19 cellular contexts compared by ENCODE assay signal in genomic region chr16:89007371-89008249, GRCh38. TPM values are rescaled to one million over a fixed set of nuclear protein-coding genes. Genes with fewer than 3 reads are reported as not detected.
"Had no signal": no experiment of that assay in that cellular context is flagged by ENCODE, and none has a peak within 500 bp of the region (broad histone marks: within the 10 kb centered on the region; RNA-seq: fewer than 3 reads in every experiment).

No MANE protein-coding gene starts in this region.

- ATAC-seq: activated naive CD8-positive, alpha-beta T cell treated with anti-CD3 and anti-CD28 coated beads, Interleukin-2, amount 50 U/mL, for 24 hours; gastrocnemius medialis; heart left ventricle; left lung; stimulated activated naive B cell treated with anti-CD40 and anti-IgM and Interleukin-4, amounts not matched to agents 10 μg/mL and 1 μg/mL and 100 μg/mL, for 72 hours; T-cell had no signal

- H3K27ac ChIP-seq: gastrocnemius medialis, heart left ventricle, left lung, tibial nerve, vagina had no signal

- H3K9me3 ChIP-seq: gastrocnemius medialis, heart left ventricle, left lung, tibial nerve, vagina had no signal

- H3K27me3 ChIP-seq: vagina had no signal

- DNase-seq: activated CD4-positive, alpha-beta T cell treated with anti-CD3 and anti-CD28 coated beads, Interleukin-2, amount 50 U/mL, for 4 hours; activated CD4-positive, CD25-positive, alpha-beta regulatory T cell treated with anti-CD3 and anti-CD28 coated beads, Interleukin-2, amount 50 U/mL, for 72 hours; activated naive CD4-positive, alpha-beta T cell treated with anti-CD3 and anti-CD28 coated beads for 36 hours; activated naive CD8-positive, alpha-beta T cell treated with anti-CD3 and anti-CD28 coated beads, Interleukin-2, amount 50 U/mL, for 24 hours; activated T-cell treated with anti-CD3 and anti-CD28 coated beads, Interleukin-2, amount 50 U/mL, for 1 hour; aorta; gastrocnemius medialis; islet precursor cell; left lung; stimulated activated CD4-positive, alpha-beta T cell treated with anti-CD3 and anti-CD28 coated beads, Interleukin-15, amount 100 ng/mL, for 24 hours; stimulated activated CD4-positive, alpha-beta T cell treated with anti-CD3 and anti-CD28 coated beads, Interleukin-4, amount 100 ng/mL, for 1 hour; stimulated activated naive B cell treated with anti-CD40 and anti-IgM and Interleukin-4, amounts not matched to agents 10 μg/mL and 1 μg/mL and 100 μg/mL, for 72 hours; T-cell; T-helper 9 cell had no signal

- H3K4me3 ChIP-seq: gastrocnemius medialis, heart left ventricle, left lung, tibial nerve, vagina had no signal

- H3K4me1 ChIP-seq: gastrocnemius medialis, vagina had no signal

- H3K36me3 ChIP-seq: gastrocnemius medialis, heart left ventricle, left lung, tibial nerve, vagina had no signal

RNA-seq across cellular contexts. Expression of gene CBFA2T3, which starts 30.6 kb away (rescaled TPM):
- total RNA-seq: activated naive CD4-positive, alpha-beta T cell treated with anti-CD3 and anti-CD28 coated beads for 36 hours; dermis microvascular lymphatic vessel endothelial cell; osteocyte had no signal
